ENCODE assay signal across 1 cellular context in genomic region chr5:180823938-180824629, GRCh38.
TF ChIP-seq lines count a peak whose summit lies in the region.

No MANE protein-coding gene starts in this region.

TF ChIP-seq in SK-N-SH, 30 proteins besides CTCF, POLR2A, EP300 and RAD21 (continued from another document):
- TF ChIP-seq ZBTB33 (IDR thresholded peaks at IDR 0.05; ENCODE audit: borderline replicate concordance, low read depth) (no peak), RXRA (IDR thresholded peaks at IDR 0.05; ENCODE audit: borderline replicate concordance, low read depth) (no peak), SMC3 (IDR thresholded peaks at IDR 0.05; ENCODE audit: low read depth, low read length) (no peak), MEF2A (IDR thresholded peaks at IDR 0.05; ENCODE audit: borderline replicate concordance, low read depth) (no peak), MAX (IDR thresholded peaks at IDR 0.05; ENCODE audit: low read depth) (no peak), NFIC (IDR thresholded peaks at IDR 0.05; ENCODE audit: borderline replicate concordance) (no peak), JUND (IDR thresholded peaks at IDR 0.05) (no peak), PBX3 (IDR thresholded peaks at IDR 0.05) (no peak), USF1 (IDR thresholded peaks at IDR 0.05; ENCODE audit: borderline replicate concordance, low read depth) (no peak), MXI1 (IDR thresholded peaks at IDR 0.05; ENCODE audit: low read depth, low read length) (no peak), TAF1 (IDR thresholded peaks at IDR 0.05; ENCODE audit: borderline replicate concordance, low read depth, low read length) (no peak), GATA2 (CRISPR knock-in tag; IDR thresholded peaks at IDR 0.05) (no peak)
- TF ChIP-seq, protein P1, sequence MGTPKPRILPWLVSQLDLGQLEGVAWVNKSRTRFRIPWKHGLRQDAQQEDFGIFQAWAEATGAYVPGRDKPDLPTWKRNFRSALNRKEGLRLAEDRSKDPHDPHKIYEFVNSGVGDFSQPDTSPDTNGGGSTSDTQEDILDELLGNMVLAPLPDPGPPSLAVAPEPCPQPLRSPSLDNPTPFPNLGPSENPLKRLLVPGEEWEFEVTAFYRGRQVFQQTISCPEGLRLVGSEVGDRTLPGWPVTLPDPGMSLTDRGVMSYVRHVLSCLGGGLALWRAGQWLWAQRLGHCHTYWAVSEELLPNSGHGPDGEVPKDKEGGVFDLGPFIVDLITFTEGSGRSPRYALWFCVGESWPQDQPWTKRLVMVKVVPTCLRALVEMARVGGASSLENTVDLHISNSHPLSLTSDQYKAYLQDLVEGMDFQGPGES (IDR thresholded peaks at IDR 0.05; ENCODE audit: low read depth, low read length): no peak
